Comparison of ENCODE assay signal across 2 cellular contexts in the genomic region with DNA sequence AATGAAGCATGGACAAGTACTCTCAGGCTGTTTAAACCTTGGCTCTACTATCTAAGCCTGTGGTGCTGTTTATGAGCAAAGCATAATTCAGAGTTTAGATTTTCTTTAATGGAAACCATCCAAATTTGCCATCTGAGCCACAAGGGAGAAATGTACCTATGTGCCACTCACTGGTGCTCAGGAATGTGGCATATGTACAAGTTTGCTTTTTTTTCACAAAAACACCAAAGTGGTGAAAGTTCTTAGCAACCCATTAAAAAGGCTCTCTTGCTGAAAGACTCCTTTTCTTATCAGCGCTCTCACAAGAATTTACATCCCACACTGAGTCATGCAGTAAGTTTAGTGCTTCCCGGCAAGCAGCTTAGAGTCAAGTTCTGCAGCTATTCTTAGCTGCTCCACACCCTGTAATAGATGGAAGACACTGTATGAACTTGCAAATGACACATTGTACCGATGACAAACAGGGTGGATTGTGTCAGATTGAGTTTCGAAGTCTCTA.
TF ChIP-seq lines count a peak whose summit lies in the region.

No MANE protein-coding gene starts in this region.

TF ChIP-seq in liver, 16 proteins besides CTCF, POLR2A, EP300 and RAD21 (continued from another document):
- TF ChIP-seq JUND (IDR thresholded peaks at IDR 0.05), result peak; percentile 24 to 44
TF ChIP-seq in liver: peak in this region for 1.

TF ChIP-seq in HepG2, 621 proteins besides CTCF, POLR2A, EP300 and RAD21:
- TF ChIP-seq, protein P1, sequence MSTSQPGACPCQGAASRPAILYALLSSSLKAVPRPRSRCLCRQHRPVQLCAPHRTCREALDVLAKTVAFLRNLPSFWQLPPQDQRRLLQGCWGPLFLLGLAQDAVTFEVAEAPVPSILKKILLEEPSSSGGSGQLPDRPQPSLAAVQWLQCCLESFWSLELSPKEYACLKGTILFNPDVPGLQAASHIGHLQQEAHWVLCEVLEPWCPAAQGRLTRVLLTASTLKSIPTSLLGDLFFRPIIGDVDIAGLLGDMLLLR (CRISPR knock-in tag; IDR thresholded peaks at IDR 0.05), result no peak
